In genomic region chr18:7846315-7846714, GRCh38 we compare ENCODE assay signal across 14 cellular contexts.
DNase-seq lines count a peak whose midpoint lies in the region; TF ChIP-seq lines count a peak whose summit lies in the region.
"Had no signal": no experiment of that assay in that cellular context is flagged by ENCODE, and none has a peak within 500 bp of the region (broad histone marks: within the 10 kb centered on the region; RNA-seq: fewer than 3 reads in every experiment).

No MANE protein-coding gene starts in this region.

- H3K23ac ChIP-seq in mesenchymal stem cell (ENCODE audit: low read length in 2 of 2), result no peak overlapping the region

- no peak overlapping the region for H3K27ac ChIP-seq in mesenchymal stem cell (ENCODE audit: low read length, poor library complexity, severe bottlenecking)
- H3K27ac ChIP-seq: 22Rv1 had no signal

- peak overlapping the region; percentile 49 for H3K27ac Mint-ChIP-seq in Caco-2 (ENCODE audit: unreplicated experiment)
- H3K27ac Mint-ChIP-seq: CD14-positive monocyte; CD8-positive, alpha-beta T cell; HFFc6 had no signal

- POLR2A ChIA-PET in Caco-2 (lab: Charles Lee), result no interaction called here

- no peak overlapping the region for H3K4ac ChIP-seq in mesenchymal stem cell (ENCODE audit: low read depth in 1 of 2, low read length in 2 of 2)

- H3K4me1 ChIP-seq in Caco-2, result no peaks in the 10 kb centered on the region
- H3K4me1 ChIP-seq in mesenchymal stem cell (ENCODE audit: control insufficient read depth, insufficient read depth, low read depth, low read length), result no peaks in the 10 kb centered on the region

- no peak overlapping the region for H2BK5ac ChIP-seq in mesenchymal stem cell (ENCODE audit: low read depth, low read length, poor library complexity, severe bottlenecking)

- H3K14ac ChIP-seq in mesenchymal stem cell (ENCODE audit: low read length in 2 of 2), result no peak overlapping the region

- H3K4me3 ChIP-seq in Caco-2 (ENCODE audit: low read depth, low read length), result no peak overlapping the region
- H3K4me3 ChIP-seq in mesenchymal stem cell (ENCODE audit: insufficient read depth in 1 of 2, low read depth in 1 of 2, low read length in 2 of 2), result no peak overlapping the region

- intact Hi-C loops in Caco-2 (cut with micrococcal nuclease; ENCODE audit: unreplicated experiment), result no loop called here

- H3K36me3 ChIP-seq in Caco-2 (ENCODE audit: control insufficient read depth, insufficient read depth, low read length) (peaks cover 4% of the 10 kb centered on the region), mesenchymal stem cell (ENCODE audit: control insufficient read depth in 1 of 2, insufficient read depth in 2 of 2, low read depth in 1 of 2, low read length in 2 of 2) (peaks cover 0 to 3% of the 10 kb centered on the region in 2 experiments)

- H3K9me3 Mint-ChIP-seq in Caco-2 (ENCODE audit: unreplicated experiment), result peaks cover 17% of the 10 kb centered on the region

- H3K27me3 Mint-ChIP-seq in Caco-2 (ENCODE audit: insufficient read depth, unreplicated experiment), result no peaks in the 10 kb centered on the region

- no peak overlapping the region for H3K4me2 ChIP-seq in mesenchymal stem cell (ENCODE audit: low read length, poor library complexity, severe bottlenecking)

- no peak overlapping the region for H2BK120ac ChIP-seq in mesenchymal stem cell (ENCODE audit: low read depth, low read length)

- H3K79me1 ChIP-seq in mesenchymal stem cell (replicated peaks; ENCODE audit: low read length, poor library complexity, severe bottlenecking), result peaks cover 36% of the 10 kb centered on the region

- no peaks in the 10 kb centered on the region for H3K27me3 ChIP-seq in Caco-2 (replicated peaks; ENCODE audit: control insufficient read depth, insufficient read depth, low read length)
- H3K27me3 ChIP-seq in mesenchymal stem cell (ENCODE audit: control insufficient read depth in 1 of 2, insufficient read depth in 1 of 2, low read length in 2 of 2), result no peaks in the 10 kb centered on the region

- TF ChIP-seq CTCF in Caco-2 (IDR thresholded peaks at IDR 0.05; ENCODE audit: insufficient read depth in 1 of 2, low read depth in 1 of 2, low read length in 1 of 2, severe bottlenecking in 1 of 2, unreplicated experiment in 1 of 2), result no peak

- H3K4me1 Mint-ChIP-seq in Caco-2 (ENCODE audit: low read depth, unreplicated experiment), result peaks cover 10% of the 10 kb centered on the region

- peaks cover 27% of the 10 kb centered on the region for H3K36me3 Mint-ChIP-seq in Caco-2 (ENCODE audit: insufficient read depth, unreplicated experiment)
- H3K36me3 Mint-ChIP-seq: CD14-positive monocyte; CD8-positive, alpha-beta T cell had no signal

- no TSS peak for BruUV-seq in Caco-2 (replicated peaks; lab: Mats Ljungman, UMichigan)

- no peak overlapping the region for H2AK5ac ChIP-seq in mesenchymal stem cell (ENCODE audit: low read length, severe bottlenecking)

- no peak overlapping the region for H3K9ac ChIP-seq in mesenchymal stem cell (ENCODE audit: low read length)

- no peak overlapping the region for H2AFZ ChIP-seq in mesenchymal stem cell (ENCODE audit: low read depth, low read length)

- DNase-seq in DMS53 (lab: John Stamatoyannopoulos, UW), result peak; percentile 26
- no peak for DNase-seq in DMS53 treated with DMSO at 0.1 percent for 48 hours (lab: John Stamatoyannopoulos, UW; ENCODE audit: unreplicated experiment)
- DNase-seq in Caco-2, result no peak
- DNase-seq in dermis blood vessel endothelial cell, result peak; percentile 12
- peak; percentile 38 for DNase-seq in mesenchymal stem cell
- DNase-seq in MV-4-11 (lab: John Stamatoyannopoulos, UW), result no peak
- no peak for DNase-seq in kidney glomerular epithelial cell (lab: John Stamatoyannopoulos, UW)
- no peak for DNase-seq in NCI-H774 (lab: John Stamatoyannopoulos, UW)
- DNase-seq: CD8-positive, alpha-beta T cell; COR-L47; HCEC 1CT; HFFc6 had no signal

- H3K18ac ChIP-seq in mesenchymal stem cell (ENCODE audit: low read depth in 1 of 2, low read length in 2 of 2), result no peak overlapping the region

- CTCF ChIA-PET in Caco-2 (lab: Charles Lee), result no interaction called here

- H4K91ac ChIP-seq in mesenchymal stem cell (ENCODE audit: low read length), result no peak overlapping the region

- 92% methylated on average over 4 of the region's 4 CpGs for WGBS in mesenchymal stem cell

- no peak overlapping the region for H2BK12ac ChIP-seq in mesenchymal stem cell (ENCODE audit: low read length in 2 of 2)

- H3K9me3 ChIP-seq in Caco-2 (peaks cover 14% of the 10 kb centered on the region), mesenchymal stem cell (ENCODE audit: control insufficient read depth, low read length) (peaks cover 16% of the 10 kb centered on the region)

- H4K8ac ChIP-seq in mesenchymal stem cell (ENCODE audit: low read length), result no peak overlapping the region

- no peak overlapping the region for H2BK15ac ChIP-seq in mesenchymal stem cell (ENCODE audit: low read depth, poor library complexity, severe bottlenecking)

- H3K4me3 Mint-ChIP-seq in Caco-2 (ENCODE audit: unreplicated experiment), result no peak overlapping the region
- H3K4me3 Mint-ChIP-seq: CD14-positive monocyte; CD8-positive, alpha-beta T cell; HFFc6 had no signal

Comparison
In these comparisons a context has a peak if more than half of its experiments do, and no peak if none do; other contexts are left out.
1. DNase-seq: peak in DMS53 (single experiment), dermis blood vessel endothelial cell (single experiment) and mesenchymal stem cell (single experiment); none in DMS53 treated with DMSO at 0.1 percent for 48 hours (single experiment), Caco-2 (0 of 2), MV-4-11 (single experiment), kidney glomerular epithelial cell (single experiment) and NCI-H774 (single experiment).